Comparison of ENCODE assay signal across 1 cellular context in genomic region chr15:69668963-69669362, GRCh38.
TF ChIP-seq lines count a peak whose summit lies in the region.

No MANE protein-coding gene starts in this region.

TF ChIP-seq in WTC11, 78 proteins besides CTCF, POLR2A, EP300 and RAD21 (continued from another document):
- no peak for TF ChIP-seq AFF4 (CRISPR knock-in tag; IDR thresholded peaks at IDR 0.05; ENCODE audit: borderline replicate concordance)
- no peak for TF ChIP-seq ZNF671 (CRISPR knock-in tag; IDR thresholded peaks at IDR 0.05)
